Comparison of ENCODE assay signal across 1 cellular context in genomic region chr13:99990045-99990977, GRCh38.
TF ChIP-seq lines count a peak whose summit lies in the region.

No MANE protein-coding gene starts in this region.

TF ChIP-seq in HEK293, 187 proteins besides CTCF, POLR2A, EP300 and RAD21 (continued from another document and continues in another):
- TF ChIP-seq PRDM6 (tag by site-specific recombination; IDR thresholded peaks at IDR 0.05) = no peak
- TF ChIP-seq ZBTB44 (tag by site-specific recombination; IDR thresholded peaks at IDR 0.05) = no peak
- TF ChIP-seq ZSCAN4 (tag by site-specific recombination; IDR thresholded peaks at IDR 0.05) = peak; percentile 49; the same call in 1 of the 2 replicates
- TF ChIP-seq ZFHX2 (tag by site-specific recombination; conservative IDR thresholded peaks at IDR 0.05) = peak; percentile 98
- peak; percentile 64 for TF ChIP-seq GLIS1 (tag by site-specific recombination; IDR thresholded peaks at IDR 0.05)
- peak; percentile 81 for TF ChIP-seq PRDM4 (tag by site-specific recombination; IDR thresholded peaks at IDR 0.05)
- no peak for TF ChIP-seq ZNF747 (tag by site-specific recombination; IDR thresholded peaks at IDR 0.05)
- TF ChIP-seq BCL11B (tag by site-specific recombination; IDR thresholded peaks at IDR 0.05; ENCODE audit: low read depth) = peak; percentile 56; the same call in 1 of the 2 replicates
- TF ChIP-seq ZSCAN23 (tag by site-specific recombination; IDR thresholded peaks at IDR 0.05) = no peak
- TF ChIP-seq IKZF3 (tag by site-specific recombination; IDR thresholded peaks at IDR 0.05) = 0 out of 2 replicates have a peak, but pooled peaks have one; percentile 20
- 0 out of 2 replicates have a peak, but pooled peaks have one; percentile 49 for TF ChIP-seq ZBTB7A (tag by site-specific recombination; IDR thresholded peaks at IDR 0.05; ENCODE audit: low read depth)
- 0 out of 2 replicates have a peak, but pooled peaks have one; percentile 23 for TF ChIP-seq ZNF639 (tag by site-specific recombination; IDR thresholded peaks at IDR 0.05)
- TF ChIP-seq ZNF202 (tag by site-specific recombination; IDR thresholded peaks at IDR 0.05; ENCODE audit: borderline replicate concordance) = peak; percentile 98
- TF ChIP-seq KLF9 (tag by site-specific recombination; IDR thresholded peaks at IDR 0.05; ENCODE audit: low read depth) = peak; percentile 47; the same call in 1 of the 2 replicates
- no peak for TF ChIP-seq ZNF394 (tag by site-specific recombination; IDR thresholded peaks at IDR 0.05; ENCODE audit: borderline replicate concordance)
- TF ChIP-seq OVOL3 (tag by site-specific recombination; IDR thresholded peaks at IDR 0.05) = no peak
- TF ChIP-seq ZNF112 (tag by site-specific recombination; IDR thresholded peaks at IDR 0.05) = no peak
- peak; percentile 53; the same call in 1 of the 2 replicates for TF ChIP-seq ZSCAN5A (tag by site-specific recombination; IDR thresholded peaks at IDR 0.05)
- TF ChIP-seq ZNF423 (tag by site-specific recombination; IDR thresholded peaks at IDR 0.05) = 0 out of 2 replicates have a peak, but pooled peaks have one; percentile 30
- TF ChIP-seq YY1 (tag by site-specific recombination; IDR thresholded peaks at IDR 0.05) = no peak; the same call in 1 of the 2 replicates
- no peak for TF ChIP-seq ZBTB48 (tag by site-specific recombination; IDR thresholded peaks at IDR 0.05)
- TF ChIP-seq ZNF140 (tag by site-specific recombination; IDR thresholded peaks at IDR 0.05) = no peak
- TF ChIP-seq ZBTB10 (tag by site-specific recombination; IDR thresholded peaks at IDR 0.05) = no peak
- TF ChIP-seq OSR2 (tag by site-specific recombination; IDR thresholded peaks at IDR 0.05) = no peak
- TF ChIP-seq ZNF571 (tag by site-specific recombination; IDR thresholded peaks at IDR 0.05) = no peak
- no peak for TF ChIP-seq ZNF514 (tag by site-specific recombination; IDR thresholded peaks at IDR 0.05)
- TF ChIP-seq ZNF488 (tag by site-specific recombination; IDR thresholded peaks at IDR 0.05) = no peak
- peak; percentile 19; the same call in 1 of the 2 replicates for TF ChIP-seq ZNF600 (tag by site-specific recombination; IDR thresholded peaks at IDR 0.05)
- TF ChIP-seq ZSCAN16 (tag by site-specific recombination; IDR thresholded peaks at IDR 0.05) = no peak
- no peak for TF ChIP-seq AEBP2 (tag by site-specific recombination; IDR thresholded peaks at IDR 0.05; ENCODE audit: borderline replicate concordance)
- no peak for TF ChIP-seq ZNF626 (tag by site-specific recombination; IDR thresholded peaks at IDR 0.05)
- TF ChIP-seq ZNF830 (tag by site-specific recombination; IDR thresholded peaks at IDR 0.05; ENCODE audit: low read depth) = no peak
- TF ChIP-seq PRDM1 (tag by site-specific recombination; IDR thresholded peaks at IDR 0.05) = no peak
- no peak for TF ChIP-seq ZNF23 (tag by site-specific recombination; IDR thresholded peaks at IDR 0.05; ENCODE audit: borderline replicate concordance)
- peak; percentile 89 for TF ChIP-seq ZNF18 (tag by site-specific recombination; IDR thresholded peaks at IDR 0.05)
- no peak for TF ChIP-seq TCF7L2 (IDR thresholded peaks at IDR 0.05; ENCODE audit: borderline replicate concordance, low read depth, low read length)
- peak; percentile 69; the same call in 1 of the 2 replicates for TF ChIP-seq KLF17 (tag by site-specific recombination; IDR thresholded peaks at IDR 0.05)
- TF ChIP-seq ZNF776 (tag by site-specific recombination; IDR thresholded peaks at IDR 0.05; ENCODE audit: borderline replicate concordance) = no peak
- TF ChIP-seq SP3 (tag by site-specific recombination; IDR thresholded peaks at IDR 0.05) = no peak
- TF ChIP-seq REPIN1 (tag by site-specific recombination; IDR thresholded peaks at IDR 0.05; ENCODE audit: low read depth) = no peak
- TF ChIP-seq GLIS2 (tag by site-specific recombination; IDR thresholded peaks at IDR 0.05) = peak; percentile 31; the same call in 1 of the 2 replicates
- TF ChIP-seq EGR2 (tag by site-specific recombination; IDR thresholded peaks at IDR 0.05; ENCODE audit: low read depth) = peak; percentile 85
